In genomic region chr3:97235179-97235578, GRCh38 we compare ENCODE assay signal across 24 cellular contexts.
"Had no signal": no experiment of that assay in that cellular context is flagged by ENCODE, and none has a peak within 500 bp of the region (broad histone marks: within the 10 kb centered on the region; RNA-seq: fewer than 3 reads in every experiment).

No MANE protein-coding gene starts in this region.

- H3K4me1 Mint-ChIP-seq: activated CD4-positive, alpha-beta memory T cell treated with anti-CD3 and anti-CD28 coated beads, Interleukin-2, amount 10 ng/mL, durations not matched to agents 7 days and 5 days; activated CD4-positive, alpha-beta T cell treated with anti-CD3 and anti-CD28 coated beads, Interleukin-2, amount 10 ng/mL, durations not matched to agents 7 days and 5 days; naive thymus-derived CD8-positive, alpha-beta T cell; neural crest cell had no signal

- DNase-seq: activated CD4-positive, alpha-beta memory T cell treated with anti-CD3 and anti-CD28 coated beads, Interleukin-2, amount 10 ng/mL, durations not matched to agents 7 days and 5 days; activated CD4-positive, alpha-beta T cell treated with anti-CD3 and anti-CD28 coated beads for 1 hour; activated CD4-positive, alpha-beta T cell treated with anti-CD3 and anti-CD28 coated beads, Interleukin-2, amount 10 ng/mL, durations not matched to agents 7 days and 5 days; activated CD8-positive, alpha-beta memory T cell treated with anti-CD3 and anti-CD28 coated beads, Interleukin-2, amount 50 U/mL, for 48 hours; activated gamma-delta T cell treated with Interleukin-2 at 50 U/mL for 16 hours; activated naive CD4-positive, alpha-beta T cell treated with anti-CD3 and anti-CD28 coated beads, Interleukin-2, amount 50 U/mL, for 16 hours; activated T-cell treated with anti-CD3 and anti-CD28 coated beads, Interleukin-2, amount 50 U/mL, for 24 hours; amniotic stem cell; brain microvascular endothelial cell; central memory CD4-positive, alpha-beta T cell; left cardiac atrium; midbrain; naive thymus-derived CD8-positive, alpha-beta T cell; nucleus accumbens; pancreas; right cardiac atrium; stimulated activated CD4-positive, alpha-beta T cell treated with anti-CD3 and anti-CD28 coated beads, Interleukin-4, amount 100 ng/mL, for 1 hour; stimulated activated naive CD8-positive, alpha-beta T cell treated with anti-CD3 and anti-CD28 coated beads, Interleukin-15, Interleukin-2, amounts not matched to agents 100 U/mL and 50 U/mL, for 24 hours; testis; upper lobe of left lung had no signal

- H3K4me3 ChIP-seq: esophagus muscularis mucosa, pancreas, testis, upper lobe of left lung, vagina had no signal

- H3K36me3 ChIP-seq: brain microvascular endothelial cell, esophagus muscularis mucosa, pancreas, upper lobe of left lung, vagina had no signal

- H3K27me3 Mint-ChIP-seq: activated CD4-positive, alpha-beta memory T cell treated with anti-CD3 and anti-CD28 coated beads, Interleukin-2, amount 10 ng/mL, durations not matched to agents 7 days and 5 days; activated CD4-positive, alpha-beta T cell treated with anti-CD3 and anti-CD28 coated beads, Interleukin-2, amount 10 ng/mL, durations not matched to agents 7 days and 5 days; activated T-cell treated with anti-CD3 and anti-CD28 coated beads, Interleukin-2, amount 50 U/mL, for 24 hours; naive thymus-derived CD8-positive, alpha-beta T cell had no signal

- H3K9me3 Mint-ChIP-seq: activated CD4-positive, alpha-beta T cell treated with anti-CD3 and anti-CD28 coated beads, Interleukin-2, amount 10 ng/mL, durations not matched to agents 7 days and 5 days; activated T-cell treated with anti-CD3 and anti-CD28 coated beads, Interleukin-2, amount 50 U/mL, for 24 hours; neural crest cell had no signal

- H3K27ac ChIP-seq: brain microvascular endothelial cell, esophagus muscularis mucosa, pancreas, testis, upper lobe of left lung, vagina had no signal

- H3K36me3 Mint-ChIP-seq: naive thymus-derived CD8-positive, alpha-beta T cell had no signal

- H3K9me3 ChIP-seq: pancreas, testis, upper lobe of left lung, vagina had no signal

- H3K4me3 Mint-ChIP-seq: activated CD4-positive, alpha-beta memory T cell treated with anti-CD3 and anti-CD28 coated beads, Interleukin-2, amount 10 ng/mL, durations not matched to agents 7 days and 5 days; activated CD4-positive, alpha-beta T cell treated with anti-CD3 and anti-CD28 coated beads, Interleukin-2, amount 10 ng/mL, durations not matched to agents 7 days and 5 days; activated T-cell treated with anti-CD3 and anti-CD28 coated beads, Interleukin-2, amount 50 U/mL, for 24 hours; naive thymus-derived CD8-positive, alpha-beta T cell; neural crest cell; WTC11 had no signal

- H3K27me3 ChIP-seq: brain microvascular endothelial cell, esophagus muscularis mucosa, pancreas, testis, upper lobe of left lung, vagina had no signal

- ATAC-seq: left cardiac atrium; naive thymus-derived CD8-positive, alpha-beta T cell; pancreas; right cardiac atrium; stimulated activated naive CD8-positive, alpha-beta T cell treated with anti-CD3 and anti-CD28 coated beads, Interleukin-15, Interleukin-2, amounts not matched to agents 100 U/mL and 50 U/mL, for 24 hours; WTC11 had no signal

- H3K4me1 ChIP-seq: pancreas, testis, upper lobe of left lung, vagina had no signal

- H3K27ac Mint-ChIP-seq: activated CD4-positive, alpha-beta memory T cell treated with anti-CD3 and anti-CD28 coated beads, Interleukin-2, amount 10 ng/mL, durations not matched to agents 7 days and 5 days; activated CD4-positive, alpha-beta T cell treated with anti-CD3 and anti-CD28 coated beads, Interleukin-2, amount 10 ng/mL, durations not matched to agents 7 days and 5 days; activated T-cell treated with anti-CD3 and anti-CD28 coated beads, Interleukin-2, amount 50 U/mL, for 24 hours; naive thymus-derived CD8-positive, alpha-beta T cell; WTC11 had no signal
